19 cellular contexts compared by ENCODE assay signal in genomic region chr2:208175843-208176160, GRCh38. TPM values are rescaled to one million over a fixed set of nuclear protein-coding genes. Genes with fewer than 3 reads are reported as not detected.
DNase-seq lines count a peak whose midpoint lies in the region; ATAC-seq and TF ChIP-seq lines count a peak whose summit lies in the region.
"Had no signal": no experiment of that assay in that cellular context is flagged by ENCODE, and none has a peak within 500 bp of the region (broad histone marks: within the 10 kb centered on the region; RNA-seq: fewer than 3 reads in every experiment).

No MANE protein-coding gene starts in this region.

- H2BK20ac ChIP-seq in IMR-90 (ENCODE audit: low read depth, low read length) = no peak overlapping the region

- TF ChIP-seq RAD21 in IMR-90 (IDR thresholded peaks at IDR 0.05; ENCODE audit: low read length) = no peak

- no peak overlapping the region for H4K5ac ChIP-seq in IMR-90 (ENCODE audit: low read depth, low read length)

- no peak overlapping the region for H2BK15ac ChIP-seq in IMR-90 (ENCODE audit: low read depth, low read length)

- no peak overlapping the region for H2AK9ac ChIP-seq in IMR-90 (replicated peaks; ENCODE audit: low read depth, low read length, poor library complexity)

- no peak overlapping the region for H4K8ac ChIP-seq in IMR-90 (ENCODE audit: low read depth in 2 of 2, low read length in 2 of 2)

- H3K9me3 ChIP-seq in IMR-90 (ENCODE audit: control insufficient read depth, insufficient read depth, low read length) (no peaks in the 10 kb centered on the region), osteoblast (ENCODE audit: low read depth, low read length) (no peaks in the 10 kb centered on the region)
- H3K9me3 ChIP-seq: esophagus muscularis mucosa, right atrium auricular region, stomach had no signal

- TF ChIP-seq CTCF in IMR-90 (conservative IDR thresholded peaks at IDR 0.05; ENCODE audit: low read depth, low read length) (no peak), osteoblast (IDR thresholded peaks at IDR 0.05; ENCODE audit: extremely low read depth, low read depth, low read length) (no peak)

- H3K4me1 ChIP-seq in IMR-90 (ENCODE audit: control insufficient read depth, insufficient read depth, low read length) (no peaks in the 10 kb centered on the region), osteoblast (ENCODE audit: insufficient read depth, low read length) (no peaks in the 10 kb centered on the region)
- H3K4me1 ChIP-seq: right atrium auricular region had no signal

- H2BK120ac ChIP-seq in IMR-90 (ENCODE audit: low read depth, low read length) = no peak overlapping the region

- WGBS in IMR-90 (ENCODE audit: extremely low coverage in 2 of 2, insufficient read length in 1 of 2), 2 experiments = 40% methylated on average over 1 of the region's 6 CpGs; no CpG with 5 or more reads in 1 of the 2 experiments

- H3K36me3 ChIP-seq in IMR-90 (ENCODE audit: control insufficient read depth, insufficient read depth, low read length) = no peaks in the 10 kb centered on the region
- H3K36me3 ChIP-seq in osteoblast (ENCODE audit: insufficient read depth, low read length) = no peaks in the 10 kb centered on the region
- H3K36me3 ChIP-seq: brain microvascular endothelial cell, esophagus muscularis mucosa, right atrium auricular region, stomach had no signal

- H3K79me2 ChIP-seq in osteoblast (ENCODE audit: insufficient read depth, low read length) = no peaks in the 10 kb centered on the region

- H3K56ac ChIP-seq in IMR-90 (ENCODE audit: extremely low read depth, insufficient read depth, low read length) = no peak overlapping the region

- no peak overlapping the region for H3K4me3 ChIP-seq in IMR-90 (ENCODE audit: insufficient read depth, low read depth, low read length)
- H3K4me3 ChIP-seq in osteoblast (ENCODE audit: insufficient read depth, low read length) = no peak overlapping the region
- H3K4me3 ChIP-seq: esophagus muscularis mucosa, GM12878, right atrium auricular region, stomach had no signal

- in situ Hi-C loops in IMR-90 (cut with MboI; ENCODE audit: low sequenced_read_pairs) (no loop called here), SK-MEL-5 (cut with HindIII; ENCODE audit: low pct_unique_long_range_greater_than_20kb, low sequenced_read_pairs) (no loop called here)

- no peak overlapping the region for H2BK5ac ChIP-seq in IMR-90 (ENCODE audit: low read depth, low read length, poor library complexity, severe bottlenecking)

- H3K4me2 ChIP-seq in IMR-90 (ENCODE audit: low read depth, low read length) (no peak overlapping the region), osteoblast (ENCODE audit: insufficient read depth, low read length) (peak overlapping the region; percentile 12)

- H3K9me1 ChIP-seq in IMR-90 (ENCODE audit: insufficient read depth, low read length) = no peaks in the 10 kb centered on the region

- H3K27me3 Mint-ChIP-seq in naive thymus-derived CD8-positive, alpha-beta T cell = peaks cover 4 to 30% (median 9%) of the 10 kb centered on the region in 5 donors

- no peaks in the 10 kb centered on the region for H3K36me3 Mint-ChIP-seq in naive thymus-derived CD8-positive, alpha-beta T cell

- dilution Hi-C loops in IMR-90 (cut with HindIII; ENCODE audit: low sequenced_read_pairs, unreplicated experiment) = no loop called here

- H3K4ac ChIP-seq in IMR-90 (ENCODE audit: low read depth, low read length) = no peak overlapping the region

- H3K27ac ChIP-seq in IMR-90 (ENCODE audit: insufficient read depth, low read length) (no peak overlapping the region), osteoblast (ENCODE audit: low read depth, low read length) (no peak overlapping the region)
- H3K27ac ChIP-seq: brain microvascular endothelial cell, esophagus muscularis mucosa, right atrium auricular region, stomach had no signal

- no peak overlapping the region for H3K27ac Mint-ChIP-seq in naive thymus-derived CD8-positive, alpha-beta T cell

- no peak for DNase-seq in IMR-90
- peak; percentile 50 for DNase-seq in SK-MEL-5 (ENCODE audit: low read depth, low spot score)
- peak; percentile 33 for DNase-seq in cerebellar cortex (ENCODE audit: low spot score)
- no peak for DNase-seq in osteoblast (ENCODE audit: insufficient read length, low spot score, missing footprints)
- DNase-seq in germinal center (ENCODE audit: low spot score) = no peak
- no peak for DNase-seq in naive thymus-derived CD8-positive, alpha-beta T cell
- DNase-seq in NCI-H2029 (lab: John Stamatoyannopoulos, UW) = no peak
- DNase-seq in activated T-cell treated with anti-CD3 and anti-CD28 coated beads, Interleukin-2, amount 50 U/mL, for 1 hour = no peak

- H2AFZ ChIP-seq in IMR-90 (replicated peaks; ENCODE audit: low read length, poor library complexity) (peak overlapping the region; percentile 58), osteoblast (ENCODE audit: low read length) (peak overlapping the region; percentile 3)

- H3K18ac ChIP-seq in IMR-90 (ENCODE audit: low read depth, low read length) = no peak overlapping the region

- no TSS peak for BruUV-seq in IMR-90 (replicated peaks; lab: Mats Ljungman, UMichigan)

- no peaks in the 10 kb centered on the region for H4K20me1 ChIP-seq in IMR-90 (ENCODE audit: insufficient read depth, low read length)
- no peaks in the 10 kb centered on the region for H4K20me1 ChIP-seq in osteoblast (ENCODE audit: insufficient read depth, low read length)

- peaks cover 0 to 5% (median 4%) of the 10 kb centered on the region in 4 donors for H3K4me1 Mint-ChIP-seq in naive thymus-derived CD8-positive, alpha-beta T cell

- H3K14ac ChIP-seq in IMR-90 (replicated peaks; ENCODE audit: low read depth, low read length) = no peak overlapping the region

- H3K9ac ChIP-seq in IMR-90 (ENCODE audit: low read depth, low read length) = no peak overlapping the region

- H3K4me3 Mint-ChIP-seq in naive thymus-derived CD8-positive, alpha-beta T cell = no peak overlapping the region

- no peak overlapping the region for H4K91ac ChIP-seq in IMR-90 (ENCODE audit: insufficient read depth, low read depth, low read length)

- H3K9me3 Mint-ChIP-seq in naive thymus-derived CD8-positive, alpha-beta T cell = no peaks in the 10 kb centered on the region

- no peak overlapping the region for H3K23ac ChIP-seq in IMR-90 (ENCODE audit: low read depth, low read length)

- CTCF ChIA-PET in IMR-90 (lab: Yijun Ruan, JAX) = interaction anchor here (0.6 to 1.6 kb wide), 9 partner anchors 13 to 259 kb away, joined by 3 to 11 read pairs (median 3); partner anchors contain the start of gene IDH1

- no peak overlapping the region for H2AK5ac ChIP-seq in IMR-90 (ENCODE audit: low read depth, low read length)

- intact Hi-C loops in IMR-90 (cut with micrococcal nuclease) = loop anchor here (1.0 to 10.0 kb wide), 2 partner anchors 79 to 179 kb away; partner anchors contain the start of gene IDH1

- no peak for TF ChIP-seq POLR2A in IMR-90 (IDR thresholded peaks at IDR 0.05; ENCODE audit: low read depth, low read length)

- POLR2A ChIA-PET in IMR-90 (lab: Charles Lee; ENCODE audit: unreplicated experiment) = no interaction called here
- POLR2A ChIA-PET in naive thymus-derived CD8-positive, alpha-beta T cell (lab: Charles Lee) = no interaction called here

- no peaks in the 10 kb centered on the region; the same call in 1 of the 2 replicates for H3K27me3 ChIP-seq in IMR-90 (ENCODE audit: control insufficient read depth, insufficient read depth, low read length)
- peaks cover 1% of the 10 kb centered on the region for H3K27me3 ChIP-seq in osteoblast (ENCODE audit: insufficient read depth, low read length)
- H3K27me3 ChIP-seq: brain microvascular endothelial cell, esophagus muscularis mucosa, right atrium auricular region, stomach had no signal

- no peak for ATAC-seq in IMR-90 (ENCODE audit: low read depth)
- no peak for ATAC-seq in naive thymus-derived CD8-positive, alpha-beta T cell

- no peaks in the 10 kb centered on the region for H3K79me1 ChIP-seq in IMR-90 (ENCODE audit: low read depth in 1 of 2, low read length in 2 of 2)

RNA-seq across cellular contexts. Expression of gene CRYGA, which starts 12.4 kb away (rescaled TPM):
- total RNA-seq in IMR-90 (2012; rRNA removed) (not detected in 2 replicates), osteoblast (not detected in 2 replicates)
- not detected in 2 replicates for polyA plus RNA-seq in IMR-90 (2012; rRNA removed)
- not detected in 2 replicates for polyA plus RNA-seq in IMR-90 (2012; cell fraction: cytosol; rRNA removed)
- polyA plus RNA-seq in IMR-90 (2012; cell fraction: nucleus; rRNA removed; ENCODE audit: low replicate concordance) = not detected in 2 replicates
- not detected in 2 replicates for total RNA-seq in SK-MEL-5 (2014; rRNA removed; shearing (Covaris generic))
- polyA plus RNA-seq in SK-MEL-5 (2015; cell fraction: cytosol; rRNA removed) = not detected in 2 replicates
- polyA plus RNA-seq in SK-MEL-5 (2015; cell fraction: nucleus; rRNA removed) = not detected in 2 replicates
- not detected for total RNA-seq in naive thymus-derived CD8-positive, alpha-beta T cell
- not detected for polyA plus RNA-seq in naive thymus-derived CD8-positive, alpha-beta T cell
- total RNA-seq: esophagus muscularis mucosa; glomerular endothelial cell; GM12878; lung microvascular endothelial cell; myocyte; omental fat pad; right atrium auricular region; Right ventricle myocardium superior; stomach; T-helper 1 cell treated with Interleukin-12 subunit alpha and Interleukin-12 subunit beta and Interleukin-4 antibody, amounts not matched to agents 30 ng/mL and 1 ng/mL, for 36 hours had no signal
- polyA plus RNA-seq: GM12878, stomach had no signal

RNA-seq across cellular contexts. Expression of gene C2orf80, which starts 14.0 kb away (rescaled TPM):
- total RNA-seq in IMR-90 (2012; rRNA removed) (not detected in 2 replicates), osteoblast (not detected in 2 replicates)
- not detected in 2 replicates for polyA plus RNA-seq in IMR-90 (2012; rRNA removed)
- polyA plus RNA-seq in IMR-90 (2012; cell fraction: cytosol; rRNA removed) = not detected in 2 replicates
- polyA plus RNA-seq in IMR-90 (2012; cell fraction: nucleus; rRNA removed; ENCODE audit: low replicate concordance) = not detected in 2 replicates
- 0.32 and 0.45 TPM in 2 replicates for total RNA-seq in SK-MEL-5 (2014; rRNA removed; shearing (Covaris generic))
- polyA plus RNA-seq in SK-MEL-5 (2015; cell fraction: cytosol; rRNA removed) = not detected in 2 replicates
- polyA plus RNA-seq in SK-MEL-5 (2015; cell fraction: nucleus; rRNA removed) = 1.1 TPM in 1 of 2 replicates, not detected in the other
- not detected for total RNA-seq in naive thymus-derived CD8-positive, alpha-beta T cell
- not detected for polyA plus RNA-seq in naive thymus-derived CD8-positive, alpha-beta T cell
- total RNA-seq: esophagus muscularis mucosa; glomerular endothelial cell; GM12878; lung microvascular endothelial cell; myocyte; omental fat pad; right atrium auricular region; Right ventricle myocardium superior; stomach; T-helper 1 cell treated with Interleukin-12 subunit alpha and Interleukin-12 subunit beta and Interleukin-4 antibody, amounts not matched to agents 30 ng/mL and 1 ng/mL, for 36 hours had no signal
- polyA plus RNA-seq: GM12878, stomach had no signal

RNA-seq across cellular contexts. Expression of gene CRYGB, which starts 29.8 kb away (rescaled TPM):
- total RNA-seq in IMR-90 (2012; rRNA removed) (not detected in 2 replicates), osteoblast (not detected in 2 replicates)
- not detected in 2 replicates for polyA plus RNA-seq in IMR-90 (2012; rRNA removed)
- not detected in 2 replicates for polyA plus RNA-seq in IMR-90 (2012; cell fraction: cytosol; rRNA removed)
- not detected in 2 replicates for polyA plus RNA-seq in IMR-90 (2012; cell fraction: nucleus; rRNA removed; ENCODE audit: low replicate concordance)
- total RNA-seq in SK-MEL-5 (2014; rRNA removed; shearing (Covaris generic)) = not detected in 2 replicates
- polyA plus RNA-seq in SK-MEL-5 (2015; cell fraction: cytosol; rRNA removed) = not detected in 2 replicates
- polyA plus RNA-seq in SK-MEL-5 (2015; cell fraction: nucleus; rRNA removed) = not detected in 2 replicates
- total RNA-seq in naive thymus-derived CD8-positive, alpha-beta T cell = not detected
- polyA plus RNA-seq in naive thymus-derived CD8-positive, alpha-beta T cell = not detected
- total RNA-seq: esophagus muscularis mucosa; glomerular endothelial cell; GM12878; lung microvascular endothelial cell; myocyte; omental fat pad; right atrium auricular region; Right ventricle myocardium superior; stomach; T-helper 1 cell treated with Interleukin-12 subunit alpha and Interleukin-12 subunit beta and Interleukin-4 antibody, amounts not matched to agents 30 ng/mL and 1 ng/mL, for 36 hours had no signal
- polyA plus RNA-seq: GM12878, stomach had no signal

RNA-seq across cellular contexts. Expression of gene CRYGC, which starts 46.2 kb away (rescaled TPM):
- total RNA-seq in IMR-90 (2012; rRNA removed) (not detected in 2 replicates), osteoblast (not detected in 2 replicates)
- polyA plus RNA-seq in IMR-90 (2012; rRNA removed) = not detected in 2 replicates
- polyA plus RNA-seq in IMR-90 (2012; cell fraction: cytosol; rRNA removed) = not detected in 2 replicates
- polyA plus RNA-seq in IMR-90 (2012; cell fraction: nucleus; rRNA removed; ENCODE audit: low replicate concordance) = not detected in 2 replicates
- not detected in 2 replicates for total RNA-seq in SK-MEL-5 (2014; rRNA removed; shearing (Covaris generic))
- not detected in 2 replicates for polyA plus RNA-seq in SK-MEL-5 (2015; cell fraction: cytosol; rRNA removed)
- polyA plus RNA-seq in SK-MEL-5 (2015; cell fraction: nucleus; rRNA removed) = not detected in 2 replicates
- total RNA-seq in naive thymus-derived CD8-positive, alpha-beta T cell = not detected
- not detected for polyA plus RNA-seq in naive thymus-derived CD8-positive, alpha-beta T cell
- total RNA-seq: esophagus muscularis mucosa; glomerular endothelial cell; GM12878; lung microvascular endothelial cell; myocyte; omental fat pad; right atrium auricular region; Right ventricle myocardium superior; stomach; T-helper 1 cell treated with Interleukin-12 subunit alpha and Interleukin-12 subunit beta and Interleukin-4 antibody, amounts not matched to agents 30 ng/mL and 1 ng/mL, for 36 hours had no signal
- polyA plus RNA-seq: GM12878, stomach had no signal

RNA-seq across cellular contexts. Expression of gene CRYGD, which starts 51.5 kb away (rescaled TPM):
- total RNA-seq in IMR-90 (2012; rRNA removed) = not detected in 2 replicates
- polyA plus RNA-seq in IMR-90 (2012; rRNA removed) = not detected in 2 replicates
- polyA plus RNA-seq in IMR-90 (2012; cell fraction: cytosol; rRNA removed) = not detected in 2 replicates
- polyA plus RNA-seq in IMR-90 (2012; cell fraction: nucleus; rRNA removed; ENCODE audit: low replicate concordance) = not detected in 2 replicates
- not detected in 2 replicates for total RNA-seq in SK-MEL-5 (2014; rRNA removed; shearing (Covaris generic))
- not detected in 2 replicates for polyA plus RNA-seq in SK-MEL-5 (2015; cell fraction: cytosol; rRNA removed)
- polyA plus RNA-seq in SK-MEL-5 (2015; cell fraction: nucleus; rRNA removed) = not detected in 2 replicates
- total RNA-seq in osteoblast = not detected in 2 replicates
- total RNA-seq in naive thymus-derived CD8-positive, alpha-beta T cell = not detected
- polyA plus RNA-seq in naive thymus-derived CD8-positive, alpha-beta T cell = not detected
- total RNA-seq: esophagus muscularis mucosa; glomerular endothelial cell; GM12878; lung microvascular endothelial cell; myocyte; omental fat pad; right atrium auricular region; Right ventricle myocardium superior; stomach; T-helper 1 cell treated with Interleukin-12 subunit alpha and Interleukin-12 subunit beta and Interleukin-4 antibody, amounts not matched to agents 30 ng/mL and 1 ng/mL, for 36 hours had no signal
- polyA plus RNA-seq: GM12878, stomach had no signal

Comparison
In these comparisons a context has a peak if more than half of its experiments do, and no peak if none do; other contexts are left out.
1. DNase-seq: peak in SK-MEL-5 (single experiment) and cerebellar cortex (single experiment); none in IMR-90 (single experiment), osteoblast (single experiment), germinal center (single experiment), naive thymus-derived CD8-positive, alpha-beta T cell (0 of 10), NCI-H2029 (single experiment) and activated T-cell treated with anti-CD3 and anti-CD28 coated beads, Interleukin-2, amount 50 U/mL, for 1 hour (single experiment).